1 cellular context compared by ENCODE assay signal in the genomic region with DNA sequence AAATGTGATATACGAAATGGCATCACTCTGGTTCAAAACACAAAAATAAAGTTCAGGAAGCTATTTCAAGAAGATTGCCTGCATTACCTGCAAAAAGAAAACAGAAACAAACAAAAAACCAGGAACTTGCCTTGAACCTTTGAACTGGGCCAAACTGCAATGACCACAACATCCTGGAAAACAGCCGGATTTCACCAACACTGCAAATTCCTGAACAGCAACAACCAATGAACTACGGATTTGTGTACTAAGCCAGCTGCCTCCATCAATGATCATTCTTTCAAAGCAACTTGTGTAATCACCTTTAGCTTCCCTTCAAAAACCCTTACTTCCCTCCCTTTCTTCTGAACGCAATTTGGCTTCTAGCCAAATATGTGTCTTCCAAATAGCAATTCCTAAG.
TF ChIP-seq lines count a peak whose summit lies in the region.

No MANE protein-coding gene starts in this region.

TF ChIP-seq in liver, 16 proteins besides CTCF, POLR2A, EP300 and RAD21:
- TF ChIP-seq, protein P1, sequence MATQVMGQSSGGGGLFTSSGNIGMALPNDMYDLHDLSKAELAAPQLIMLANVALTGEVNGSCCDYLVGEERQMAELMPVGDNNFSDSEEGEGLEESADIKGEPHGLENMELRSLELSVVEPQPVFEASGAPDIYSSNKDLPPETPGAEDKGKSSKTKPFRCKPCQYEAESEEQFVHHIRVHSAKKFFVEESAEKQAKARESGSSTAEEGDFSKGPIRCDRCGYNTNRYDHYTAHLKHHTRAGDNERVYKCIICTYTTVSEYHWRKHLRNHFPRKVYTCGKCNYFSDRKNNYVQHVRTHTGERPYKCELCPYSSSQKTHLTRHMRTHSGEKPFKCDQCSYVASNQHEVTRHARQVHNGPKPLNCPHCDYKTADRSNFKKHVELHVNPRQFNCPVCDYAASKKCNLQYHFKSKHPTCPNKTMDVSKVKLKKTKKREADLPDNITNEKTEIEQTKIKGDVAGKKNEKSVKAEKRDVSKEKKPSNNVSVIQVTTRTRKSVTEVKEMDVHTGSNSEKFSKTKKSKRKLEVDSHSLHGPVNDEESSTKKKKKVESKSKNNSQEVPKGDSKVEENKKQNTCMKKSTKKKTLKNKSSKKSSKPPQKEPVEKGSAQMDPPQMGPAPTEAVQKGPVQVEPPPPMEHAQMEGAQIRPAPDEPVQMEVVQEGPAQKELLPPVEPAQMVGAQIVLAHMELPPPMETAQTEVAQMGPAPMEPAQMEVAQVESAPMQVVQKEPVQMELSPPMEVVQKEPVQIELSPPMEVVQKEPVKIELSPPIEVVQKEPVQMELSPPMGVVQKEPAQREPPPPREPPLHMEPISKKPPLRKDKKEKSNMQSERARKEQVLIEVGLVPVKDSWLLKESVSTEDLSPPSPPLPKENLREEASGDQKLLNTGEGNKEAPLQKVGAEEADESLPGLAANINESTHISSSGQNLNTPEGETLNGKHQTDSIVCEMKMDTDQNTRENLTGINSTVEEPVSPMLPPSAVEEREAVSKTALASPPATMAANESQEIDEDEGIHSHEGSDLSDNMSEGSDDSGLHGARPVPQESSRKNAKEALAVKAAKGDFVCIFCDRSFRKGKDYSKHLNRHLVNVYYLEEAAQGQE (IDR thresholded peaks at IDR 0.05) = no peak
- peak in 1 of 2 donors; percentile 51 for TF ChIP-seq JUND (IDR thresholded peaks at IDR 0.05)
- TF ChIP-seq SP1 (IDR thresholded peaks at IDR 0.05) = peak; percentile 81
- TF ChIP-seq, protein P2, sequence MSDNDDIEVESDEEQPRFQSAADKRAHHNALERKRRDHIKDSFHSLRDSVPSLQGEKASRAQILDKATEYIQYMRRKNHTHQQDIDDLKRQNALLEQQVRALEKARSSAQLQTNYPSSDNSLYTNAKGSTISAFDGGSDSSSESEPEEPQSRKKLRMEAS (IDR thresholded peaks at IDR 0.05) = peak; percentile 93
- peak; percentile 90 to 93 for TF ChIP-seq RXRA (IDR thresholded peaks at IDR 0.05)
- peak; percentile 15 for TF ChIP-seq FOXA2 (IDR thresholded peaks at IDR 0.05)
- TF ChIP-seq HNF4A (conservative IDR thresholded peaks at IDR 0.05) = peak; percentile 91
- no peak for TF ChIP-seq FOXA1 (IDR thresholded peaks at IDR 0.05)
- TF ChIP-seq, protein P3, sequence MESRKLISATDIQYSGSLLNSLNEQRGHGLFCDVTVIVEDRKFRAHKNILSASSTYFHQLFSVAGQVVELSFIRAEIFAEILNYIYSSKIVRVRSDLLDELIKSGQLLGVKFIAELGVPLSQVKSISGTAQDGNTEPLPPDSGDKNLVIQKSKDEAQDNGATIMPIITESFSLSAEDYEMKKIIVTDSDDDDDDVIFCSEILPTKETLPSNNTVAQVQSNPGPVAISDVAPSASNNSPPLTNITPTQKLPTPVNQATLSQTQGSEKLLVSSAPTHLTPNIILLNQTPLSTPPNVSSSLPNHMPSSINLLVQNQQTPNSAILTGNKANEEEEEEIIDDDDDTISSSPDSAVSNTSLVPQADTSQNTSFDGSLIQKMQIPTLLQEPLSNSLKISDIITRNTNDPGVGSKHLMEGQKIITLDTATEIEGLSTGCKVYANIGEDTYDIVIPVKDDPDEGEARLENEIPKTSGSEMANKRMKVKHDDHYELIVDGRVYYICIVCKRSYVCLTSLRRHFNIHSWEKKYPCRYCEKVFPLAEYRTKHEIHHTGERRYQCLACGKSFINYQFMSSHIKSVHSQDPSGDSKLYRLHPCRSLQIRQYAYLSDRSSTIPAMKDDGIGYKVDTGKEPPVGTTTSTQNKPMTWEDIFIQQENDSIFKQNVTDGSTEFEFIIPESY (IDR thresholded peaks at IDR 0.05) = peak; percentile 57
- peak; percentile 42 for TF ChIP-seq YY1 (IDR thresholded peaks at IDR 0.05)
- no peak for TF ChIP-seq TAF1 (conservative IDR thresholded peaks at IDR 0.05)
- TF ChIP-seq GABPA (IDR thresholded peaks at IDR 0.05 in 1 of 2, conservative IDR thresholded peaks at IDR 0.05 in 1 of 2) = peak in 1 of 2 donors; percentile 19
- TF ChIP-seq EGR1 (IDR thresholded peaks at IDR 0.05; ENCODE audit: low read depth in 2 of 2) = peak; percentile 34 to 73
- TF ChIP-seq NR2F2 (IDR thresholded peaks at IDR 0.05) = peak; percentile 35
- TF ChIP-seq, protein P4, sequence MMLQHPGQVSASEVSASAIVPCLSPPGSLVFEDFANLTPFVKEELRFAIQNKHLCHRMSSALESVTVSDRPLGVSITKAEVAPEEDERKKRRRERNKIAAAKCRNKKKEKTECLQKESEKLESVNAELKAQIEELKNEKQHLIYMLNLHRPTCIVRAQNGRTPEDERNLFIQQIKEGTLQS (IDR thresholded peaks at IDR 0.05) = peak; percentile 42
- TF ChIP-seq HNF4G (IDR thresholded peaks at IDR 0.05) = peak; percentile 58
TF ChIP-seq in liver: peak in this region for 13.
